14 cellular contexts compared by ENCODE assay signal in the genomic region with DNA sequence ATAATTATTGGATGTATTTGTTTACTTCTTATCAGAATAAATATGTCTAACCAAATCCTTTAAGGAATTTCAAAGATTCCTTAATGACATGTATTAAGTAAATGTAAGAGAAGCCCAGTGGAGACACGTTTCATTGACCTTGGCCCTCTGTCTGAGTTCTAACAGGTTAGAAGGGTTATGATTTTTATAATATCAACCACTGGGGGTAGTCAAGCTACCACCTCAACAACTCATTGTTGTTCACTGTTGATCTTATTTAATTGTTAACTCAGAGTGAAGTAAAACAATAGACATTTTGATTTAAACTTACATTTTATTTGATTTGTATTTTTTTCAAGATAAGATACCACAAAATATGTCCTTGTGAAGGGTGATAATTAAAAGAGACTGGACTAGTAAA.
DNase-seq lines count a peak whose midpoint lies in the region; ATAC-seq and TF ChIP-seq lines count a peak whose summit lies in the region.
"Had no signal": no experiment of that assay in that cellular context is flagged by ENCODE, and none has a peak within 500 bp of the region (broad histone marks: within the 10 kb centered on the region; RNA-seq: fewer than 3 reads in every experiment).

No MANE protein-coding gene starts in this region.

- in situ Hi-C loops in mammary epithelial cell (cut with MboI; ENCODE audit: low sequenced_read_pairs in 2 of 2): no loop called here
- in situ Hi-C loops in HAP-1 (cut with MboI; ENCODE audit: low sequenced_read_pairs): no loop called here

- no peak overlapping the region for H3K9ac ChIP-seq in mammary epithelial cell (ENCODE audit: insufficient read depth, low read length)

- DNase-seq in Jurkat, Clone E6-1 (ENCODE audit: low read depth, low spot score): peak; percentile 7
- DNase-seq in mammary epithelial cell (no peak), left ventricle myocardium superior (no peak), HAP-1 (ENCODE audit: low spot score in 2 of 2) (no peak)
- DNase-seq: activated CD8-positive, alpha-beta memory T cell treated with anti-CD3 and anti-CD28 coated beads, Interleukin-2, amount 10 ng/mL, durations not matched to agents 7 days and 5 days; adrenal gland; effector CD4-positive, alpha-beta T cell; midbrain; NCI-H446 treated with DMSO at 0.1 percent for 48 hours had no signal

- H2AFZ ChIP-seq in mammary epithelial cell (ENCODE audit: low read depth, low read length): no peak overlapping the region
- H2AFZ ChIP-seq: hepatocyte had no signal

- TF ChIP-seq CTCF in GM12873 (IDR thresholded peaks at IDR 0.05; ENCODE audit: insufficient read depth, low read depth, low read length, missing control alignments): peak; percentile 34
- peak; percentile 10 to 24 for TF ChIP-seq CTCF in mammary epithelial cell (conservative IDR thresholded peaks at IDR 0.05 in 1 of 2, IDR thresholded peaks at IDR 0.05 in 1 of 2; ENCODE audit: extremely low read depth in 1 of 2, insufficient read depth in 1 of 2, low read depth in 1 of 2, low read length in 2 of 2)

- CTCF ChIA-PET in mammary epithelial cell (lab: Charles Lee; ENCODE audit: low non-redundant PET): no interaction called here

- intact Hi-C loops in mammary epithelial cell (cut with micrococcal nuclease): no loop called here
- intact Hi-C loops in left ventricle myocardium superior (cut with micrococcal nuclease): no loop called here

- H3K36me3 ChIP-seq in mammary epithelial cell (ENCODE audit: insufficient read depth, low read length) (no peaks in the 10 kb centered on the region), HAP-1 (replicated peaks) (no peaks in the 10 kb centered on the region)
- H3K36me3 ChIP-seq: adrenal gland had no signal

- no peak overlapping the region for H3K4me2 ChIP-seq in mammary epithelial cell (ENCODE audit: insufficient read depth, low read depth, low read length)
- H3K4me2 ChIP-seq: hepatocyte had no signal

- no peak overlapping the region for H3K4me3 ChIP-seq in Jurkat, Clone E6-1 (ENCODE audit: low read length)
- no peak overlapping the region for H3K4me3 ChIP-seq in mammary epithelial cell (replicated peaks in 1 of 3; ENCODE audit: insufficient read depth in 1 of 3, low read depth in 2 of 3, low read length in 3 of 3)
- H3K4me3 ChIP-seq in HAP-1: no peak overlapping the region
- H3K4me3 ChIP-seq: adrenal gland, hepatocyte had no signal

- H3K27me3 ChIP-seq in mammary epithelial cell (ENCODE audit: insufficient read depth, low read length): no peaks in the 10 kb centered on the region
- H3K27me3 ChIP-seq in HAP-1 (ENCODE audit: low read depth): no peaks in the 10 kb centered on the region
- H3K27me3 ChIP-seq: adrenal gland, hepatocyte had no signal

- no TSS peak for BruUV-seq in mammary epithelial cell (replicated peaks; lab: Mats Ljungman, UMichigan)

- dilution Hi-C loops in mammary epithelial cell (cut with HindIII; ENCODE audit: low sequenced_read_pairs): no loop called here

- WGBS in mammary epithelial cell (ENCODE audit: low coverage, missing lambda C conversion rate): 19% methylated on average over 1 of the region's 1 CpG

- H4K20me1 ChIP-seq in mammary epithelial cell (ENCODE audit: insufficient read depth, low read length): no peaks in the 10 kb centered on the region

- no peaks in the 10 kb centered on the region for H3K79me2 ChIP-seq in mammary epithelial cell (ENCODE audit: insufficient read depth, low read length)
- H3K79me2 ChIP-seq: hepatocyte had no signal

- no peak overlapping the region for H3K27ac ChIP-seq in mammary epithelial cell (ENCODE audit: insufficient read depth, low read depth, low read length)
- H3K27ac ChIP-seq: adrenal gland, hepatocyte had no signal

- H3K9me3 ChIP-seq in mammary epithelial cell (replicated peaks; ENCODE audit: insufficient read depth, low read length) (no peaks in the 10 kb centered on the region), HAP-1 (no peaks in the 10 kb centered on the region)

- ATAC-seq in GM21619 (IDR thresholded peaks at IDR 0.05; ENCODE audit: unreplicated experiment): peak; percentile 53
- ATAC-seq in left ventricle myocardium superior: no peak
- ATAC-seq in HG02642 (IDR thresholded peaks at IDR 0.05; ENCODE audit: poor library complexity, unreplicated experiment): no peak
- ATAC-seq in HG03025 (IDR thresholded peaks at IDR 0.05; ENCODE audit: low FRiP score, unreplicated experiment): no peak
- ATAC-seq: activated CD8-positive, alpha-beta memory T cell treated with anti-CD3 and anti-CD28 coated beads, Interleukin-2, amount 10 ng/mL, durations not matched to agents 7 days and 5 days had no signal

- H3K4me1 ChIP-seq in mammary epithelial cell (ENCODE audit: insufficient read depth, low read length) (no peaks in the 10 kb centered on the region), HAP-1 (no peaks in the 10 kb centered on the region)
- H3K4me1 ChIP-seq: adrenal gland had no signal
